13 cellular contexts compared by ENCODE assay signal in genomic region chr4:82913305-82913704, GRCh38. TPM values are rescaled to one million over a fixed set of nuclear protein-coding genes. Genes with fewer than 3 reads are reported as not detected.
DNase-seq lines count a peak whose midpoint lies in the region; ATAC-seq and TF ChIP-seq lines count a peak whose summit lies in the region.
"Had no signal": no experiment of that assay in that cellular context is flagged by ENCODE, and none has a peak within 500 bp of the region (broad histone marks: within the 10 kb centered on the region; RNA-seq: fewer than 3 reads in every experiment).

No MANE protein-coding gene starts in this region.

- peak; percentile 26 for DNase-seq in AG20443 (ENCODE audit: low spot score)
- no peak for DNase-seq in HFFc6
- peak; percentile 24 for DNase-seq in fibroblast of mammary gland (ENCODE audit: low read depth)
- no peak for DNase-seq in C1 segment of cervical spinal cord (lab: John Stamatoyannopoulos, UW)
- DNase-seq in globus pallidus (ENCODE audit: low spot score), result no peak
- DNase-seq in stimulated activated naive B cell treated with anti-CD40 and anti-IgM and Interleukin-4, amounts not matched to agents 10 μg/mL and 1 μg/mL and 100 μg/mL, for 72 hours, result no peak
- DNase-seq in central memory CD4-positive, alpha-beta T cell, result no peak
- DNase-seq: ACHN; Caco-2; CD8-positive, alpha-beta memory T cell; KG1 had no signal

- H3K27ac Mint-ChIP-seq in HFFc6, result peak overlapping the region; percentile 51; the same call in 1 of the 2 replicates
- no peak overlapping the region for H3K27ac Mint-ChIP-seq in stimulated activated naive B cell treated with anti-CD40 and anti-IgM and Interleukin-4, amounts not matched to agents 10 μg/mL and 1 μg/mL and 100 μg/mL, for 72 hours
- H3K27ac Mint-ChIP-seq: CD8-positive, alpha-beta memory T cell; IgD-negative memory B cell had no signal

- H3K4me1 Mint-ChIP-seq in HFFc6 (ENCODE audit: low read depth), result 0 out of 2 replicates have a peak, but pooled peaks cover 5% of the 10 kb centered on the region
- H3K4me1 Mint-ChIP-seq in stimulated activated naive B cell treated with anti-CD40 and anti-IgM and Interleukin-4, amounts not matched to agents 10 μg/mL and 1 μg/mL and 100 μg/mL, for 72 hours, result no peaks in the 10 kb centered on the region
- H3K4me1 Mint-ChIP-seq: CD8-positive, alpha-beta memory T cell had no signal

- H3K4me3 ChIP-seq in fibroblast of mammary gland (ENCODE audit: control insufficient read depth, low read depth, low read length), result no peak overlapping the region

- no peak overlapping the region for H3K4me3 Mint-ChIP-seq in HFFc6
- H3K4me3 Mint-ChIP-seq in stimulated activated naive B cell treated with anti-CD40 and anti-IgM and Interleukin-4, amounts not matched to agents 10 μg/mL and 1 μg/mL and 100 μg/mL, for 72 hours, result no peak overlapping the region
- H3K4me3 Mint-ChIP-seq: CD8-positive, alpha-beta memory T cell; IgD-negative memory B cell had no signal

- no peaks in the 10 kb centered on the region for H3K9me3 Mint-ChIP-seq in HFFc6
- peaks cover 0 to 2% of the 10 kb centered on the region in 2 donors for H3K9me3 Mint-ChIP-seq in stimulated activated naive B cell treated with anti-CD40 and anti-IgM and Interleukin-4, amounts not matched to agents 10 μg/mL and 1 μg/mL and 100 μg/mL, for 72 hours
- H3K9me3 Mint-ChIP-seq: CD8-positive, alpha-beta memory T cell; IgD-negative memory B cell had no signal

- H3K36me3 Mint-ChIP-seq in HFFc6 (ENCODE audit: low read depth), result peaks cover 5% of the 10 kb centered on the region
- peaks cover 15 to 23% of the 10 kb centered on the region in 2 donors for H3K36me3 Mint-ChIP-seq in stimulated activated naive B cell treated with anti-CD40 and anti-IgM and Interleukin-4, amounts not matched to agents 10 μg/mL and 1 μg/mL and 100 μg/mL, for 72 hours

- no peak for ATAC-seq in stimulated activated naive B cell treated with anti-CD40 and anti-IgM and Interleukin-4, amounts not matched to agents 10 μg/mL and 1 μg/mL and 100 μg/mL, for 72 hours (replicated peaks)
- ATAC-seq: HCT116 had no signal

- TF ChIP-seq CTCF in HFFc6 (IDR thresholded peaks at IDR 0.05) (no peak), fibroblast of mammary gland (conservative IDR thresholded peaks at IDR 0.05; ENCODE audit: control insufficient read depth, insufficient read depth, low read depth, low read length) (no peak)

- H3K27me3 Mint-ChIP-seq in HFFc6 (ENCODE audit: insufficient read depth), result no peaks in the 10 kb centered on the region
- no peaks in the 10 kb centered on the region for H3K27me3 Mint-ChIP-seq in stimulated activated naive B cell treated with anti-CD40 and anti-IgM and Interleukin-4, amounts not matched to agents 10 μg/mL and 1 μg/mL and 100 μg/mL, for 72 hours
- H3K27me3 Mint-ChIP-seq: CD8-positive, alpha-beta memory T cell; IgD-negative memory B cell had no signal

RNA-seq across cellular contexts. Expression of gene THAP9, which starts 12.8 kb away (rescaled TPM):
- 1 to 10 TPM in 5 of 6 experiments, under 1 TPM in 1; 0.87 to 2.2 (median 1.5) TPM for total RNA-seq in HFFc6 (2021; fragmentation: NEBNext Ultra II Directional; extraction: Animal tissue kit (Norgen Biotek cat#: 25700))

RNA-seq across cellular contexts. Expression of gene SEC31A, which starts 22.4 kb away (rescaled TPM):
- 100 to 1,000 TPM; 304 to 395 (median 384) TPM for total RNA-seq in HFFc6 (2021; fragmentation: NEBNext Ultra II Directional; extraction: Animal tissue kit (Norgen Biotek cat#: 25700))

Comparison
In these comparisons a context has a peak if more than half of its experiments do, and no peak if none do; other contexts are left out.
1. DNase-seq: peak in AG20443 (single experiment) and fibroblast of mammary gland (single experiment); none in HFFc6 (single experiment), C1 segment of cervical spinal cord (0 of 14), globus pallidus (single experiment), stimulated activated naive B cell treated with anti-CD40 and anti-IgM and Interleukin-4, amounts not matched to agents 10 μg/mL and 1 μg/mL and 100 μg/mL, for 72 hours (single experiment) and central memory CD4-positive, alpha-beta T cell (single experiment).